ENCODE assay signal across 26 cellular contexts in genomic region chr21:29749223-29749622, GRCh38.
"Had no signal": no experiment of that assay in that cellular context is flagged by ENCODE, and none has a peak within 500 bp of the region (broad histone marks: within the 10 kb centered on the region; RNA-seq: fewer than 3 reads in every experiment).

No MANE protein-coding gene starts in this region.

- H3K4me3 ChIP-seq: colonic mucosa, esophagus squamous epithelium, lung, mucosa of descending colon, neural progenitor cell, prostate gland, right atrium auricular region, sigmoid colon, stomach, testis, tibial nerve, upper lobe of left lung, uterus had no signal

- H3K27me3 Mint-ChIP-seq: dendritic cell treated with granulocyte-macrophage colony-stimulating factor and Interleukin-4, amounts not matched to agents 40 ng/mL and 50 ng/mL, for 4 days had no signal

- H3K9me3 ChIP-seq: colonic mucosa, esophagus squamous epithelium, mucosa of descending colon, prostate gland, right atrium auricular region, sigmoid colon, stomach, testis, tibial nerve, upper lobe of left lung, uterus had no signal

- H3K27ac Mint-ChIP-seq: dendritic cell treated with granulocyte-macrophage colony-stimulating factor and Interleukin-4, amounts not matched to agents 40 ng/mL and 50 ng/mL, for 4 days; mesothelial cell of epicardium; naive thymus-derived CD4-positive, alpha-beta T cell; nephron; neural progenitor cell; stimulated activated effector memory CD8-positive, alpha-beta T cell treated with anti-CD3 and anti-CD28 coated beads, Interleukin-12 subunit alpha, Interleukin-12 subunit beta, amount 100 ng/mL, for 72 hours had no signal

- H3K9me3 Mint-ChIP-seq: dendritic cell treated with granulocyte-macrophage colony-stimulating factor and Interleukin-4, amounts not matched to agents 40 ng/mL and 50 ng/mL, for 4 days; mesothelial cell of epicardium; naive thymus-derived CD4-positive, alpha-beta T cell; nephron; neural progenitor cell; stimulated activated effector memory CD8-positive, alpha-beta T cell treated with anti-CD3 and anti-CD28 coated beads, Interleukin-12 subunit alpha, Interleukin-12 subunit beta, amount 100 ng/mL, for 72 hours had no signal

- H3K4me2 ChIP-seq: neural progenitor cell had no signal

- H3K27ac ChIP-seq: colonic mucosa, esophagus squamous epithelium, neural progenitor cell, prostate gland, right atrium auricular region, stomach, testis, tibial nerve, upper lobe of left lung had no signal

- H3K4me1 ChIP-seq: colonic mucosa, esophagus squamous epithelium, neural progenitor cell, prostate gland, right atrium auricular region, sigmoid colon, stomach, testis, upper lobe of left lung, uterus had no signal

- H3K4me3 Mint-ChIP-seq: dendritic cell treated with granulocyte-macrophage colony-stimulating factor and Interleukin-4, amounts not matched to agents 40 ng/mL and 50 ng/mL, for 4 days; mesothelial cell of epicardium; naive thymus-derived CD4-positive, alpha-beta T cell; nephron; neural progenitor cell; stimulated activated effector memory CD8-positive, alpha-beta T cell treated with anti-CD3 and anti-CD28 coated beads, Interleukin-12 subunit alpha, Interleukin-12 subunit beta, amount 100 ng/mL, for 72 hours had no signal

- H3K36me3 Mint-ChIP-seq: mesothelial cell of epicardium; naive thymus-derived CD4-positive, alpha-beta T cell; neural progenitor cell; stimulated activated effector memory CD8-positive, alpha-beta T cell treated with anti-CD3 and anti-CD28 coated beads, Interleukin-12 subunit alpha, Interleukin-12 subunit beta, amount 100 ng/mL, for 72 hours had no signal

- H3K27me3 ChIP-seq: colonic mucosa, esophagus squamous epithelium, neural progenitor cell, right atrium auricular region, sigmoid colon, stomach, testis, tibial nerve, upper lobe of left lung, uterus had no signal

- FAIRE-seq: keratinocyte had no signal

- ATAC-seq: left lobe of liver; mucosa of descending colon; naive thymus-derived CD4-positive, alpha-beta T cell; stimulated activated effector memory CD8-positive, alpha-beta T cell treated with anti-CD3 and anti-CD28 coated beads, Interleukin-12 subunit alpha, Interleukin-12 subunit beta, amount 100 ng/mL, for 72 hours had no signal

- H2AFZ ChIP-seq: neural progenitor cell had no signal

- DNase-seq: colonic mucosa; effector memory CD4-positive, alpha-beta T cell; erythroblast; esophagus squamous epithelium; mesenchymal stem cell; mucosa of descending colon; naive thymus-derived CD4-positive, alpha-beta T cell; sigmoid colon; stimulated activated CD4-positive, alpha-beta T cell treated with anti-CD3 and anti-CD28 coated beads, Interleukin-2, amount 100 ng/mL, for 24 hours; stimulated activated CD4-positive, alpha-beta T cell treated with anti-CD3 and anti-CD28 coated beads, Interleukin-4, amount 100 ng/mL, for 24 hours; stimulated activated naive CD4-positive, alpha-beta T cell treated with Interleukin-2 at 50 U/mL for 16 hours; stomach; testis; upper lobe of left lung; uterus had no signal

- H3K4me1 Mint-ChIP-seq: naive thymus-derived CD4-positive, alpha-beta T cell; nephron; stimulated activated effector memory CD8-positive, alpha-beta T cell treated with anti-CD3 and anti-CD28 coated beads, Interleukin-12 subunit alpha, Interleukin-12 subunit beta, amount 100 ng/mL, for 72 hours had no signal

- H3K36me3 ChIP-seq: colonic mucosa, esophagus squamous epithelium, neural progenitor cell, prostate gland, right atrium auricular region, sigmoid colon, stomach, tibial nerve, upper lobe of left lung, uterus had no signal
